In genomic region chr21:42654913-42655796, GRCh38 we compare ENCODE assay signal across 9 cellular contexts. TPM values are rescaled to one million over a fixed set of nuclear protein-coding genes. Genes with fewer than 3 reads are reported as not detected.
DNase-seq lines count a peak whose midpoint lies in the region; ATAC-seq and TF ChIP-seq lines count a peak whose summit lies in the region.
"Had no signal": no experiment of that assay in that cellular context is flagged by ENCODE, and none has a peak within 500 bp of the region (broad histone marks: within the 10 kb centered on the region; RNA-seq: fewer than 3 reads in every experiment).

No MANE protein-coding gene starts in this region.

- WGBS in mesodermal cell (ENCODE audit: insufficient coverage in 2 of 2), 2 experiments, result 56 to 65% methylated on average over 13 to 16 of the region's 18 CpGs
- WGBS in transverse colon (ENCODE audit: low coverage in 1 of 2), 2 donors, result 11 to 31% methylated on average over 5 to 18 of the region's 18 CpGs

- DNase-seq in activated T-cell treated with anti-CD3 and anti-CD28 coated beads, Interleukin-2, amount 50 U/mL, for 24 hours, result peak; percentile 43
- no peak for DNase-seq in activated T-cell treated with anti-CD3 and anti-CD28 coated beads, Interleukin-2, amount 50 U/mL, for 1 hour
- DNase-seq in activated naive CD8-positive, alpha-beta T cell treated with anti-CD3 and anti-CD28 coated beads for 36 hours, result no peak
- DNase-seq in transverse colon, result peak; percentile 65
- DNase-seq in NOMO-1 treated with DMSO at 0.1 percent for 48 hours (lab: John Stamatoyannopoulos, UW; ENCODE audit: unreplicated experiment), result no peak
- no peak for DNase-seq in GDM1 (lab: John Stamatoyannopoulos, UW)
- DNase-seq: AML-193 had no signal

- no peak for TF ChIP-seq EP300 in transverse colon (IDR thresholded peaks at IDR 0.05; ENCODE audit: low read depth)

- peaks cover 26% of the 10 kb centered on the region for H3K27me3 Mint-ChIP-seq in activated T-cell treated with anti-CD3 and anti-CD28 coated beads, Interleukin-2, amount 50 U/mL, for 24 hours
- peaks cover 4% of the 10 kb centered on the region for H3K27me3 Mint-ChIP-seq in activated naive CD8-positive, alpha-beta T cell treated with anti-CD3 and anti-CD28 coated beads for 36 hours

- H3K36me3 Mint-ChIP-seq in activated T-cell treated with anti-CD3 and anti-CD28 coated beads, Interleukin-2, amount 50 U/mL, for 24 hours (ENCODE audit: low read depth), result no peaks in the 10 kb centered on the region
- no peaks in the 10 kb centered on the region for H3K36me3 Mint-ChIP-seq in activated naive CD8-positive, alpha-beta T cell treated with anti-CD3 and anti-CD28 coated beads for 36 hours

- H3K36me3 ChIP-seq in mesodermal cell (ENCODE audit: control insufficient read depth, insufficient read depth, low read length) (peaks cover 12% of the 10 kb centered on the region), transverse colon (no peaks in the 10 kb centered on the region)

- ATAC-seq in HG03460 (IDR thresholded peaks at IDR 0.05; ENCODE audit: unreplicated experiment), result no peak

- no peak overlapping the region for H3K27ac Mint-ChIP-seq in activated T-cell treated with anti-CD3 and anti-CD28 coated beads, Interleukin-2, amount 50 U/mL, for 24 hours
- H3K27ac Mint-ChIP-seq in activated naive CD8-positive, alpha-beta T cell treated with anti-CD3 and anti-CD28 coated beads for 36 hours, result no peak overlapping the region

- H3K9me3 ChIP-seq in mesodermal cell (ENCODE audit: control insufficient read depth, low read length) (no peaks in the 10 kb centered on the region), transverse colon (no peaks in the 10 kb centered on the region)

- peaks cover 18% of the 10 kb centered on the region for H3K4me1 Mint-ChIP-seq in activated T-cell treated with anti-CD3 and anti-CD28 coated beads, Interleukin-2, amount 50 U/mL, for 24 hours (ENCODE audit: low read depth)
- H3K4me1 Mint-ChIP-seq in activated naive CD8-positive, alpha-beta T cell treated with anti-CD3 and anti-CD28 coated beads for 36 hours, result peaks cover 23% of the 10 kb centered on the region

- no peak overlapping the region for H3K27ac ChIP-seq in mesodermal cell (ENCODE audit: low read depth, low read length, severe bottlenecking)
- peak overlapping the region; percentile 82 to 92 (median 86) for H3K27ac ChIP-seq in transverse colon

- no peak for TF ChIP-seq CTCF in transverse colon (IDR thresholded peaks at IDR 0.05)

- peak; percentile 50 for TF ChIP-seq POLR2A in transverse colon (IDR thresholded peaks at IDR 0.05)

- intact Hi-C loops in transverse colon (cut with DNase I; ENCODE audit: low total_unique reads), result loop anchor here (5.0 to 10.0 kb wide), 2 partner anchors 97 to 170 kb away; no protein-coding TSS in a partner anchor

- in situ Hi-C loops in transverse colon (cut with MboI; ENCODE audit: low pct_ligation_motif_present in 1 of 4, low pct_unique_long_range_greater_than_20kb in 1 of 4, low sequenced_read_pairs in 3 of 4), result loop anchor here in 1 of 4 donors (10.0 kb wide), 1 partner anchor 170 kb away; no protein-coding TSS in a partner anchor

- no peaks in the 10 kb centered on the region for H3K9me3 Mint-ChIP-seq in activated T-cell treated with anti-CD3 and anti-CD28 coated beads, Interleukin-2, amount 50 U/mL, for 24 hours
- H3K9me3 Mint-ChIP-seq in activated naive CD8-positive, alpha-beta T cell treated with anti-CD3 and anti-CD28 coated beads for 36 hours, result no peaks in the 10 kb centered on the region

- no peaks in the 10 kb centered on the region for H3K27me3 ChIP-seq in transverse colon

- peak overlapping the region; percentile 73 for H3K4me3 ChIP-seq in mesodermal cell (ENCODE audit: extremely low read depth, insufficient read depth, low read length, poor library complexity, severe bottlenecking)
- H3K4me3 ChIP-seq in transverse colon, result peak overlapping the region; percentile 42 to 80 (median 61)

- peak overlapping the region; percentile 65 for H3K4me3 Mint-ChIP-seq in activated T-cell treated with anti-CD3 and anti-CD28 coated beads, Interleukin-2, amount 50 U/mL, for 24 hours
- peak overlapping the region; percentile 68 for H3K4me3 Mint-ChIP-seq in activated naive CD8-positive, alpha-beta T cell treated with anti-CD3 and anti-CD28 coated beads for 36 hours

- peaks cover 13% of the 10 kb centered on the region for H3K4me1 ChIP-seq in mesodermal cell (ENCODE audit: control insufficient read depth, insufficient read depth, low read length, poor library complexity, severe bottlenecking)
- peaks cover 4 to 62% (median 40%) of the 10 kb centered on the region in 4 donors for H3K4me1 ChIP-seq in transverse colon

RNA-seq across cellular contexts. Expression of gene PDE9A, which starts 1.7 kb away (rescaled TPM):
- total RNA-seq in activated naive CD8-positive, alpha-beta T cell treated with anti-CD3 and anti-CD28 coated beads for 36 hours, result 1 to 10 TPM; 6.5 to 7.7 TPM
- polyA plus RNA-seq in mesodermal cell (2013, experiment 1 of 2), result 19.0 TPM
- polyA plus RNA-seq in mesodermal cell (2013, experiment 2 of 2), result 17.1 TPM
- 100 to 1,000 TPM in 3 of 4 donors, 10 to 100 TPM in 1; 65.7 to 673 (median 364) TPM for total RNA-seq in transverse colon

Comparison
In these comparisons a context has a peak if more than half of its experiments do, and no peak if none do; other contexts are left out.
1. DNase-seq: peak in activated T-cell treated with anti-CD3 and anti-CD28 coated beads, Interleukin-2, amount 50 U/mL, for 24 hours (single experiment) and transverse colon (single experiment); none in activated T-cell treated with anti-CD3 and anti-CD28 coated beads, Interleukin-2, amount 50 U/mL, for 1 hour (single experiment), activated naive CD8-positive, alpha-beta T cell treated with anti-CD3 and anti-CD28 coated beads for 36 hours (single experiment), NOMO-1 treated with DMSO at 0.1 percent for 48 hours (single experiment) and GDM1 (single experiment).
2. RNA of gene PDE9A, which starts 1.7 kb away (total RNA-seq): 65.7 to 673 TPM in transverse colon; 6.5 to 7.7 TPM in activated naive CD8-positive, alpha-beta T cell treated with anti-CD3 and anti-CD28 coated beads for 36 hours; every median in the first group is over 4 times any median in the second.